In the genomic region with DNA sequence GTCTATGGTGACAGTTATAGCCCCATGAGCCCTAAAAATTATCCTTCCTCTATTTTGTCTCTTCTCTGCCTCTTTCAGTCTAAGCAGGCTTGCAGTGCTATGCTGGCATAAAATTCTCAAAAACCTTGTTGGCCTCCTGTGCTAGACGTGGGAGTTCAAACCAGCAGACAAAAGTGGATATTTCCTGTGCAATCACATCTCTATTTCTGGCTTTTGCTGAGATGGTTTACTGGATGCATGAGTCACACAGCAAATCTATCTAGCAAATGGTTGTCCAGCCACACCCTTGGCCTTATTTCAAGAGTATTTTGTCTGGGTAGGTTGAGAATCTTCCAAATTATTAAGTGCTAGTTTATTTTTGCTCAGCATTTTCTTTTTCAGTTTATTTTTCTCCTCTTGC, we compare ENCODE assay signal across 18 cellular contexts.
DNase-seq lines count a peak whose midpoint lies in the region; ATAC-seq and TF ChIP-seq lines count a peak whose summit lies in the region.
"Had no signal": no experiment of that assay in that cellular context is flagged by ENCODE, and none has a peak within 500 bp of the region (broad histone marks: within the 10 kb centered on the region; RNA-seq: fewer than 3 reads in every experiment).

No MANE protein-coding gene starts in this region.

- WGBS in mesodermal cell (ENCODE audit: insufficient coverage in 2 of 2), 2 experiments = 57 to 80% methylated on average over 1 of the region's 1 CpG

- peak; percentile 1 for DNase-seq in Caki2 (ENCODE audit: low read depth)
- peak; percentile 87 for DNase-seq in MV-4-11 (lab: John Stamatoyannopoulos, UW)
- DNase-seq in cardiac fibroblast (ENCODE audit: low read depth in 2 of 2) = peak; percentile 6 to 77
- no peak for DNase-seq in AML-193 (lab: John Stamatoyannopoulos, UW)
- no peak for DNase-seq in NCI-H748 (lab: John Stamatoyannopoulos, UW; ENCODE audit: unreplicated experiment)
- no peak for DNase-seq in stimulated activated CD4-positive, alpha-beta T cell treated with anti-CD3 and anti-CD28 coated beads, Interleukin-15, amount 100 ng/mL, for 24 hours
- DNase-seq: BE2C; body of pancreas; DND-41; effector CD4-positive, alpha-beta T cell; naive B cell; NCI-H1105 treated with DMSO at 0.1 percent for 48 hours; NCI-H345; retina; transverse colon had no signal

- ATAC-seq in HG02852 (IDR thresholded peaks at IDR 0.05; ENCODE audit: unreplicated experiment) = no peak
- ATAC-seq: body of pancreas, GM12878 had no signal

- H3K36me3 ChIP-seq in mesodermal cell (ENCODE audit: control insufficient read depth, insufficient read depth, low read length) = no peaks in the 10 kb centered on the region
- H3K36me3 ChIP-seq: BE2C, transverse colon had no signal

- no peak for TF ChIP-seq CTCF in cardiac fibroblast (IDR thresholded peaks at IDR 0.05; ENCODE audit: low read depth, low read length)

- peak overlapping the region; percentile 33 for H3K27ac ChIP-seq in mesodermal cell (ENCODE audit: low read depth, low read length, severe bottlenecking)
- H3K27ac ChIP-seq: body of pancreas, transverse colon had no signal

- peaks cover 4% of the 10 kb centered on the region for H3K4me1 ChIP-seq in mesodermal cell (ENCODE audit: control insufficient read depth, insufficient read depth, low read length, poor library complexity, severe bottlenecking)
- H3K4me1 ChIP-seq: BE2C, body of pancreas, transverse colon had no signal

- in situ Hi-C loops in Caki2 (cut with HindIII; ENCODE audit: low pct_unique_long_range_greater_than_20kb, low sequenced_read_pairs) = no loop called here

- no peaks in the 10 kb centered on the region for H3K9me3 ChIP-seq in mesodermal cell (ENCODE audit: control insufficient read depth, low read length)
- H3K9me3 ChIP-seq: BE2C, body of pancreas, transverse colon had no signal

- H3K4me3 ChIP-seq in cardiac fibroblast (replicated peaks in 1 of 2; ENCODE audit: low read depth in 2 of 2, low read length in 2 of 2) (no peak overlapping the region), mesodermal cell (ENCODE audit: extremely low read depth, insufficient read depth, low read length, poor library complexity, severe bottlenecking) (no peak overlapping the region)
- H3K4me3 ChIP-seq: body of pancreas, GM12878, transverse colon had no signal

Comparison
In these comparisons a context has a peak if more than half of its experiments do, and no peak if none do; other contexts are left out.
1. DNase-seq: peak in Caki2 (single experiment), MV-4-11 (single experiment) and cardiac fibroblast (2 of 2); none in AML-193 (0 of 2), NCI-H748 (single experiment) and stimulated activated CD4-positive, alpha-beta T cell treated with anti-CD3 and anti-CD28 coated beads, Interleukin-15, amount 100 ng/mL, for 24 hours (single experiment).